In the genomic region with DNA sequence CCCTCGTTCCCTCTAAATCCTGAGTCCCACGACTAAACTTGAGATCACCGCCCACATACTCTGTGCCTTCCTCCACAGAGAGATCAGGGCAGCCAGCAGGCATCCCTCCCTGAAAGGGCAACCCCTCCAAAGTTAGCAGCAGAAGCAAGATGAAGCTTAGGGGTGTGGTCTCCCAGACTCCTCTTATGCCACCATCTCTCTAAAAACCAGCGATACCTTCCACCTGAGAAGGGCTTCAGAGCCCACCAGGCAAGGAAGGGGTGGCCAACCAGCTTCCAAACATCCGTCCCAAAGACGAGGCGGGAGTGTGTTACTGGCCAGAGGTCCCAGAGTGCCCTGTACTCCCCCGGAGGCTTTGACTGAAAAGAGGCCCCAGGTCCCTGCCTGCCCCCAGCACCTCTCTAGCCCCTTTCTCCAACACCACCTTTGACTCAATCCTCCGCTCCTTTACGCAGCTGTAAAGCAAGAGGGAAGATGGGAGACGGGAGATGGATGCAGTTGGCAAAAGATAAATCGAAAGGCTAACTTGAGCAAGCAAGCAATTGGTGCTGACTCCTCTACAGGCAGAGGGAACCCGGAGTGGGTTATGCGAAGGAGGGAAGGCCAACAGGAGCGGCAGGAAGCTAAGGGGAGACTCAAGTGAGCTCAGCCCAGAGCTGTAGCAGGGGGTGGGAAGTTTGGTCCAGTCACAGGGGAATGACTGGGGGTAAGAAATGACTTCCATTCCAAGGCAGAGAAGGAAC, we compare ENCODE assay signal across 8 cellular contexts. TPM values are rescaled to one million over a fixed set of nuclear protein-coding genes. Genes with fewer than 3 reads are reported as not detected.
A peak's percentile ranks its signal among the peaks of the same experiment; 100 is the strongest.
DNase-seq lines count a peak whose midpoint lies in the region; ATAC-seq lines count a peak whose summit lies in the region.

No MANE protein-coding gene starts in this region.

- H3K4me3 Mint-ChIP-seq in activated CD8-positive, alpha-beta T cell treated with anti-CD3 and anti-CD28 coated beads, Interleukin-2, amount 10 ng/mL, durations not matched to agents 7 days and 5 days = peak overlapping the region; percentile 88

- peaks cover 27% of the 10 kb centered on the region for H3K4me1 ChIP-seq in right cardiac atrium (ENCODE audit: control insufficient read depth, insufficient read depth, low read length)

- H3K27me3 ChIP-seq in right cardiac atrium (ENCODE audit: control insufficient read depth, insufficient read depth) = no peaks in the 10 kb centered on the region

- no peak for ATAC-seq in activated CD8-positive, alpha-beta T cell treated with anti-CD3 and anti-CD28 coated beads, Interleukin-2, amount 10 ng/mL, durations not matched to agents 7 days and 5 days
- ATAC-seq in right cardiac atrium (peak in 1 of 2 donors; percentile 10), GM18907 (IDR thresholded peaks at IDR 0.05; ENCODE audit: unreplicated experiment) (no peak), HG02642 (IDR thresholded peaks at IDR 0.05; ENCODE audit: poor library complexity, unreplicated experiment) (no peak)

- H3K4me3 ChIP-seq in right cardiac atrium (ENCODE audit: low read length) = peak overlapping the region; percentile 93
- H3K4me3 ChIP-seq in skeletal muscle cell (ENCODE audit: low read depth, low read length) = peak overlapping the region; percentile 90

- POLR2A ChIA-PET in activated CD8-positive, alpha-beta T cell treated with anti-CD3 and anti-CD28 coated beads, Interleukin-2, amount 10 ng/mL, durations not matched to agents 7 days and 5 days (lab: Charles Lee) = interaction anchor here (1.0 to 2.5 kb wide), 5 partner anchors 8 to 91 kb away, joined by 3 to 30 read pairs (median 8); a partner anchor contains a TSS

- no peaks in the 10 kb centered on the region for H3K9me3 ChIP-seq in right cardiac atrium (ENCODE audit: control insufficient read depth, low read length)

- H3K27me3 Mint-ChIP-seq in activated CD8-positive, alpha-beta T cell treated with anti-CD3 and anti-CD28 coated beads, Interleukin-2, amount 10 ng/mL, durations not matched to agents 7 days and 5 days (ENCODE audit: low read depth) = no peaks in the 10 kb centered on the region

- H3K9me3 Mint-ChIP-seq in activated CD8-positive, alpha-beta T cell treated with anti-CD3 and anti-CD28 coated beads, Interleukin-2, amount 10 ng/mL, durations not matched to agents 7 days and 5 days (ENCODE audit: insufficient read depth) = no peaks in the 10 kb centered on the region

- H3K27ac ChIP-seq in right cardiac atrium (ENCODE audit: low read length) = peak overlapping the region; percentile 22

- intact Hi-C loops in right cardiac atrium (cut with DNase I) = loop anchor here in 2 of 4 donors (10.0 kb wide), 1 partner anchor 53 kb away; no protein-coding TSS in a partner anchor

- peaks cover 11% of the 10 kb centered on the region for H3K36me3 Mint-ChIP-seq in activated CD8-positive, alpha-beta T cell treated with anti-CD3 and anti-CD28 coated beads, Interleukin-2, amount 10 ng/mL, durations not matched to agents 7 days and 5 days (ENCODE audit: low read depth)

- peaks cover 43% of the 10 kb centered on the region for H3K4me1 Mint-ChIP-seq in activated CD8-positive, alpha-beta T cell treated with anti-CD3 and anti-CD28 coated beads, Interleukin-2, amount 10 ng/mL, durations not matched to agents 7 days and 5 days (ENCODE audit: low read depth)

- 12% methylated on average over 15 of the region's 15 CpGs for WGBS in right cardiac atrium

- CTCF ChIA-PET in activated CD8-positive, alpha-beta T cell treated with anti-CD3 and anti-CD28 coated beads, Interleukin-2, amount 10 ng/mL, durations not matched to agents 7 days and 5 days (lab: Charles Lee) = interaction anchor here (1.1 to 3.0 kb wide), 4 partner anchors 16 to 57 kb away, joined by 3 to 12 read pairs (median 6); a partner anchor contains a TSS

- peak; percentile 52 for DNase-seq in AG20443 (ENCODE audit: low spot score)
- peak; percentile 25 for DNase-seq in HCEC 1CT
- peak; percentile 28 for DNase-seq in activated CD8-positive, alpha-beta T cell treated with anti-CD3 and anti-CD28 coated beads, Interleukin-2, amount 10 ng/mL, durations not matched to agents 7 days and 5 days
- no peak for DNase-seq in right cardiac atrium
- DNase-seq in skeletal muscle cell (ENCODE audit: low read depth) = peak; percentile 30
- no peak for DNase-seq in stimulated activated CD4-positive, alpha-beta T cell treated with anti-CD3 and anti-CD28 coated beads, Interleukin-12 subunit alpha, Interleukin-12 subunit beta, amount 100 ng/mL, for 4 hours

- H3K27ac Mint-ChIP-seq in activated CD8-positive, alpha-beta T cell treated with anti-CD3 and anti-CD28 coated beads, Interleukin-2, amount 10 ng/mL, durations not matched to agents 7 days and 5 days = peak overlapping the region; percentile 91

RNA-seq across cellular contexts. Expression of a gene that starts 1.1 kb away (rescaled TPM):
- 10 to 100 TPM; 34.1 to 39.0 TPM for total RNA-seq in activated CD8-positive, alpha-beta T cell treated with anti-CD3 and anti-CD28 coated beads, Interleukin-2, amount 10 ng/mL, durations not matched to agents 7 days and 5 days
- total RNA-seq in right cardiac atrium = 10 to 100 TPM; 15.4 to 21.3 (median 19.9) TPM
- polyA plus RNA-seq in right cardiac atrium = 13.3 TPM

RNA-seq across cellular contexts. Expression of a gene that starts 16.6 kb away (rescaled TPM):
- total RNA-seq in activated CD8-positive, alpha-beta T cell treated with anti-CD3 and anti-CD28 coated beads, Interleukin-2, amount 10 ng/mL, durations not matched to agents 7 days and 5 days = 10 to 100 TPM; 17.3 to 18.8 TPM
- total RNA-seq in right cardiac atrium = 10 to 100 TPM; 10.4 to 12.3 (median 11.7) TPM
- 8.3 TPM for polyA plus RNA-seq in right cardiac atrium

Comparison
In these comparisons a context has a peak if more than half of its experiments do, and no peak if none do; other contexts are left out.
1. DNase-seq: peak in AG20443 (single experiment), HCEC 1CT (single experiment), activated CD8-positive, alpha-beta T cell treated with anti-CD3 and anti-CD28 coated beads, Interleukin-2, amount 10 ng/mL, durations not matched to agents 7 days and 5 days (single experiment) and skeletal muscle cell (single experiment); none in right cardiac atrium (0 of 3) and stimulated activated CD4-positive, alpha-beta T cell treated with anti-CD3 and anti-CD28 coated beads, Interleukin-12 subunit alpha, Interleukin-12 subunit beta, amount 100 ng/mL, for 4 hours (single experiment).